In the genomic region with DNA sequence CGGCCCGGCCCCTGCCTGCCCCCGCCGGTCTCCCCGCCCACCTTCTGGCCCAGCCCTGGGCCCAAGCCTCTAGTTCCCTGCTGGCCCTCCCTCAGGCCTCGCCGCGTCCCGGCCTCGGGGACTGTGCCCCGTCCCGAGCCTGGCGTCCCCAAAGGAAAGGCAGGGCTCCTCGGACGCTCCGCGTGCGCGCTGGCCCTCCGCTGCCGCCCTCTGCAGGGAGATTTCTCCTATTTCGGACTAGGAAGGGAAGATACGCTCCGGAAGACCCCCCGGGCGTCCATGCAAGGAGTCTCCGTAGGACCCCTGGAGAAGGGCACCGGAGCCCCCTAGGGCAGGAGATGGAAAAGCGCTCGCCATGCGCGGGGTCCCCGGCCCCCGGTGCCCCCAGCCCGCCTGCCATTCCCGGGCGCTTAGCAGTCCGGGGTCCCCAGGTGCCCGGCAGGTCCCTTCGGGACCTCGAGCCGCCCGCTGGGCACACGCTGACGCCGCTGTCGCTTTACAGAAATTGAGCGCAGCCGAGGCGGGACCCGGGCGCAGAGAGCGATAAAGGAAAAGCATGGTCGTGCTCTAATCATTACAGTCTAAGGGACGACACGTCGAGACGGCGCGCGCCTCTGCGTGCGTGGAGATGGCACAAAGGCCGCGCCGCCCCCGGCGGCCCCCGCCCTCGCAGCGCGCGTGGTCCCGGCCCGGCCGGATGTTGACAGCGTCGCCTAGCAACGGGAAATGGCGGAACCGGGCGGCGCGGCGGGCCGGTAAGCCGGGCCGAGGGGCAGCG, we compare ENCODE assay signal across 1 cellular context.
TF ChIP-seq lines count a peak whose summit lies in the region.

A gene with protein sequence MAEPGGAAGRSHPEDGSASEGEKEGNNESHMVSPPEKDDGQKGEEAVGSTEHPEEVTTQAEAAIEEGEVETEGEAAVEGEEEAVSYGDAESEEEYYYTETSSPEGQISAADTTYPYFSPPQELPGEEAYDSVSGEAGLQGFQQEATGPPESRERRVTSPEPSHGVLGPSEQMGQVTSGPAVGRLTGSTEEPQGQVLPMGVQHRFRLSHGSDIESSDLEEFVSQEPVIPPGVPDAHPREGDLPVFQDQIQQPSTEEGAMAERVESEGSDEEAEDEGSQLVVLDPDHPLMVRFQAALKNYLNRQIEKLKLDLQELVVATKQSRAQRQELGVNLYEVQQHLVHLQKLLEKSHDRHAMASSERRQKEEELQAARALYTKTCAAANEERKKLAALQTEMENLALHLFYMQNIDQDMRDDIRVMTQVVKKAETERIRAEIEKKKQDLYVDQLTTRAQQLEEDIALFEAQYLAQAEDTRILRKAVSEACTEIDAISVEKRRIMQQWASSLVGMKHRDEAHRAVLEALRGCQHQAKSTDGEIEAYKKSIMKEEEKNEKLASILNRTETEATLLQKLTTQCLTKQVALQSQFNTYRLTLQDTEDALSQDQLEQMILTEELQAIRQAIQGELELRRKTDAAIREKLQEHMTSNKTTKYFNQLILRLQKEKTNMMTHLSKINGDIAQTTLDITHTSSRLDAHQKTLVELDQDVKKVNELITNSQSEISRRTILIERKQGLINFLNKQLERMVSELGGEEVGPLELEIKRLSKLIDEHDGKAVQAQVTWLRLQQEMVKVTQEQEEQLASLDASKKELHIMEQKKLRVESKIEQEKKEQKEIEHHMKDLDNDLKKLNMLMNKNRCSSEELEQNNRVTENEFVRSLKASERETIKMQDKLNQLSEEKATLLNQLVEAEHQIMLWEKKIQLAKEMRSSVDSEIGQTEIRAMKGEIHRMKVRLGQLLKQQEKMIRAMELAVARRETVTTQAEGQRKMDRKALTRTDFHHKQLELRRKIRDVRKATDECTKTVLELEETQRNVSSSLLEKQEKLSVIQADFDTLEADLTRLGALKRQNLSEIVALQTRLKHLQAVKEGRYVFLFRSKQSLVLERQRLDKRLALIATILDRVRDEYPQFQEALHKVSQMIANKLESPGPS (plus strand): TSS at position 706 of the 778 bp plus-strand sequence. CDS start 21 bp downstream, at position 727.

TF ChIP-seq in IMR-90, 13 proteins besides CTCF, POLR2A, EP300 and RAD21:
- TF ChIP-seq MXI1 (IDR thresholded peaks at IDR 0.05; ENCODE audit: borderline replicate concordance, low read depth, low read length) (peak; percentile 49; the same call in 1 of the 2 replicates), RFX5 (IDR thresholded peaks at IDR 0.05; ENCODE audit: low read depth, low read length) (no peak), MAZ (IDR thresholded peaks at IDR 0.05; ENCODE audit: borderline replicate concordance, low read depth, low read length) (peak; percentile 93; the same call in 1 of the 2 replicates), RCOR1 (IDR thresholded peaks at IDR 0.05; ENCODE audit: insufficient replicate concordance, low read length) (no peak), NFE2L2 (IDR thresholded peaks at IDR 0.05; ENCODE audit: low read depth, low read length) (no peak), CEBPB (IDR thresholded peaks at IDR 0.05; ENCODE audit: low read depth, low read length) (no peak), BHLHE40 (IDR thresholded peaks at IDR 0.05; ENCODE audit: low read depth, low read length) (peak; percentile 48; the same call in 1 of the 2 replicates), SMC3 (IDR thresholded peaks at IDR 0.05; ENCODE audit: low read depth, low read length) (no peak)
